In the genomic region with DNA sequence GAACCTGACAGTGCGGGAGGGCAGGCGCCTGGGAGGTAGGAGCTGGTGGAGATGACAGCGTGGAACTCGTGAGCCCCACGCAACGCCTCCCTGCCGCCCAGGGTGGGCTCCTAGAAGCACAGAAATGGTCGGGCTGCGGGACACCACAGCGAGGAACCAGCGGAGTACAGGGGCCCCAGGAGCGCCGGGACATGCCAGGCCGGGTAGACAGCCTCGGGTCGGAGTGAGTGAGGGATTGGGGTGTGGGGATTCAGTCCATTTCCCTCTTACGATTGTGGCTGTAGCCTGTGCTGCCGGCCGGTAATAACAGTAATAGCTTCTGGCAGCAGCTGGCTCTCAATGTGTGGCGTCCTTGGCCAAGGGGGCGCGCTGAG, we compare ENCODE assay signal across 12 cellular contexts. TPM values are rescaled to one million over a fixed set of nuclear protein-coding genes. Genes with fewer than 3 reads are reported as not detected.
DNase-seq lines count a peak whose midpoint lies in the region; ATAC-seq, FAIRE-seq and TF ChIP-seq lines count a peak whose summit lies in the region.
"Not testable (repeated sequence)": the region's sequence is repeated elsewhere in the genome, so short reads cannot be mapped to it uniquely, and the experiment has no call there.
"Had no signal": no experiment of that assay in that cellular context is flagged by ENCODE, and none has a peak within 500 bp of the region (broad histone marks: within the 10 kb centered on the region; RNA-seq: fewer than 3 reads in every experiment).

No MANE protein-coding gene starts in this region.

- SMC1A ChIA-PET in GM12878 (lab: Charles Lee; ENCODE audit: uncharacterized antibody, unreplicated experiment) = not testable (repeated sequence)

- not testable (repeated sequence) for TF ChIP-seq RAD21 in GM12878 (IDR thresholded peaks at IDR 0.05; ENCODE audit: insufficient read depth, low read depth, low read length)

- not testable (repeated sequence) for H3K36me3 Mint-ChIP-seq in HFFc6 (ENCODE audit: low read depth); activated CD4-positive, alpha-beta memory T cell treated with anti-CD3 and anti-CD28 coated beads for 36 hours; stimulated activated naive B cell treated with anti-CD40 and anti-IgM and Interleukin-4, amounts not matched to agents 10 μg/mL and 1 μg/mL and 100 μg/mL, for 72 hours

- not testable (repeated sequence) for TF ChIP-seq EP300 in GM12878 (IDR thresholded peaks at IDR 0.05; ENCODE audit: borderline replicate concordance in 1 of 2, control insufficient read depth in 1 of 2, low read depth in 2 of 2, low read length in 2 of 2)

- POLR2A ChIA-PET in activated CD4-positive, alpha-beta memory T cell treated with anti-CD3 and anti-CD28 coated beads for 36 hours (lab: Charles Lee) = interaction anchor here (0.7 kb wide), 1 partner anchor 15 kb away, joined by 3 read pairs; no protein-coding TSS in a partner anchor
- POLR2A ChIA-PET in GM12878 (lab: Charles Lee) = not testable (repeated sequence)

- not testable (repeated sequence) for H3K27me3 ChIP-seq in ACC112 (ENCODE audit: insufficient read depth, low read length); GM12878 (replicated peaks in 1 of 2; ENCODE audit: control insufficient read depth in 2 of 2, insufficient read depth in 2 of 2, low read length in 1 of 2); esophagus (ENCODE audit: control insufficient read depth in 1 of 2, insufficient read depth in 2 of 2, low read length in 2 of 2)
- peaks cover 36% of the 10 kb centered on the region for H3K27me3 ChIP-seq in iPS-15b (ENCODE audit: control insufficient read depth, insufficient read depth, low read length)

- not testable (repeated sequence) for H3K9ac ChIP-seq in GM12878 (ENCODE audit: control insufficient read depth, insufficient read depth, low read length); iPS-15b (ENCODE audit: low read depth, low read length)

- FAIRE-seq in GM12878 (lab: Jason Lieb, UNC) = not testable (repeated sequence)

- in situ Hi-C loops in GM12878 (cut with MboI) = not testable (repeated sequence)

- TF ChIP-seq CTCF in HFFc6 (IDR thresholded peaks at IDR 0.05); GM12878 (IDR thresholded peaks at IDR 0.05 in 2 of 3, conservative IDR thresholded peaks at IDR 0.05 in 1 of 3; ENCODE audit: control insufficient read depth in 2 of 3, extremely low read depth in 1 of 3, insufficient read depth in 1 of 3, low read depth in 3 of 3, low read length in 3 of 3); omental fat pad (IDR thresholded peaks at IDR 0.05): not testable (repeated sequence)

- ATAC-seq in GM12878; stimulated activated naive B cell treated with anti-CD40 and anti-IgM and Interleukin-4, amounts not matched to agents 10 μg/mL and 1 μg/mL and 100 μg/mL, for 72 hours (replicated peaks): not testable (repeated sequence)
- ATAC-seq in omental fat pad (ENCODE audit: low FRiP score) = peak; percentile 1

- H2AFZ ChIP-seq in ACC112 (ENCODE audit: low read length, unreplicated experiment) = peak overlapping the region; percentile 98
- not testable (repeated sequence) for H2AFZ ChIP-seq in GM12878 (ENCODE audit: control insufficient read depth, low read depth, low read length)

- not testable (repeated sequence) for BruUV-seq in GM12878 (replicated peaks; lab: Mats Ljungman, UMichigan)

- H3K4me1 Mint-ChIP-seq in HFFc6 (ENCODE audit: low read depth) = peaks cover 31% of the 10 kb centered on the region
- H3K4me1 Mint-ChIP-seq in activated CD4-positive, alpha-beta memory T cell treated with anti-CD3 and anti-CD28 coated beads for 36 hours (ENCODE audit: low read depth) = peaks cover 19% of the 10 kb centered on the region
- H3K4me1 Mint-ChIP-seq in stimulated activated naive B cell treated with anti-CD40 and anti-IgM and Interleukin-4, amounts not matched to agents 10 μg/mL and 1 μg/mL and 100 μg/mL, for 72 hours = peaks cover 17 to 24% of the 10 kb centered on the region in 2 donors

- not testable (repeated sequence) for H3K9me3 ChIP-seq in GM12878 (replicated peaks; ENCODE audit: control insufficient read depth, insufficient read depth, low read length); esophagus (ENCODE audit: control insufficient read depth in 2 of 2, insufficient read depth in 1 of 2, low read depth in 1 of 2, low read length in 1 of 2); iPS-15b (ENCODE audit: control insufficient read depth, insufficient read depth, low read length)

- peak overlapping the region; percentile 90 for H3K4me3 Mint-ChIP-seq in HFFc6
- peak overlapping the region; percentile 72 for H3K4me3 Mint-ChIP-seq in activated CD4-positive, alpha-beta memory T cell treated with anti-CD3 and anti-CD28 coated beads for 36 hours
- H3K4me3 Mint-ChIP-seq in stimulated activated naive B cell treated with anti-CD40 and anti-IgM and Interleukin-4, amounts not matched to agents 10 μg/mL and 1 μg/mL and 100 μg/mL, for 72 hours = peak overlapping the region; percentile 86 to 90

- H3K9me3 Mint-ChIP-seq in HFFc6 = peaks cover 10% of the 10 kb centered on the region
- not testable (repeated sequence) for H3K9me3 Mint-ChIP-seq in activated CD4-positive, alpha-beta memory T cell treated with anti-CD3 and anti-CD28 coated beads for 36 hours; stimulated activated naive B cell treated with anti-CD40 and anti-IgM and Interleukin-4, amounts not matched to agents 10 μg/mL and 1 μg/mL and 100 μg/mL, for 72 hours

- not testable (repeated sequence) for H3K4me1 ChIP-seq in ACC112 (ENCODE audit: control insufficient read depth, insufficient read depth, low read length, unreplicated experiment); iPS-15b (ENCODE audit: control insufficient read depth, insufficient read depth, low read length)
- H3K4me1 ChIP-seq in GM12878 (ENCODE audit: control insufficient read depth, insufficient read depth, low read length) (peaks cover 19% of the 10 kb centered on the region), esophagus (ENCODE audit: control insufficient read depth in 2 of 2, insufficient read depth in 2 of 2, low read length in 1 of 2) (peaks cover 0 to 10% of the 10 kb centered on the region in 2 donors)

- RAD21 ChIA-PET in GM12878 (lab: Charles Lee; ENCODE audit: unreplicated experiment) = not testable (repeated sequence)

- not testable (repeated sequence) for H3K27ac Mint-ChIP-seq in HFFc6; activated CD4-positive, alpha-beta memory T cell treated with anti-CD3 and anti-CD28 coated beads for 36 hours; stimulated activated naive B cell treated with anti-CD40 and anti-IgM and Interleukin-4, amounts not matched to agents 10 μg/mL and 1 μg/mL and 100 μg/mL, for 72 hours

- H3K36me3 ChIP-seq in ACC112 (ENCODE audit: insufficient read depth, low read length); GM12878 (ENCODE audit: control insufficient read depth in 2 of 2, insufficient read depth in 2 of 2, low read length in 1 of 2); esophagus (ENCODE audit: control insufficient read depth in 2 of 2, insufficient read depth in 2 of 2, low read length in 1 of 2); iPS-15b (ENCODE audit: control insufficient read depth, insufficient read depth, low read length): not testable (repeated sequence)

- intact Hi-C loops in activated CD4-positive, alpha-beta memory T cell treated with anti-CD3 and anti-CD28 coated beads for 36 hours (cut with micrococcal nuclease); GM12878 (cut with micrococcal nuclease; ENCODE audit: unreplicated experiment): not testable (repeated sequence)

- H3K27me3 Mint-ChIP-seq in HFFc6 (ENCODE audit: insufficient read depth) = not testable (repeated sequence)
- H3K27me3 Mint-ChIP-seq in activated CD4-positive, alpha-beta memory T cell treated with anti-CD3 and anti-CD28 coated beads for 36 hours = peaks cover 37% of the 10 kb centered on the region
- H3K27me3 Mint-ChIP-seq in stimulated activated naive B cell treated with anti-CD40 and anti-IgM and Interleukin-4, amounts not matched to agents 10 μg/mL and 1 μg/mL and 100 μg/mL, for 72 hours = peaks cover 42 to 56% of the 10 kb centered on the region in 2 donors

- H3K79me2 ChIP-seq in ACC112 (ENCODE audit: control insufficient read depth, insufficient read depth, low read length, unreplicated experiment); GM12878 (ENCODE audit: control insufficient read depth, insufficient read depth, low read length): not testable (repeated sequence)

- not testable (repeated sequence) for DNase-seq in HFFc6; activated CD4-positive, alpha-beta memory T cell treated with anti-CD3 and anti-CD28 coated beads for 36 hours; GM12878 (ENCODE audit: low read depth, low spot score); omental fat pad (ENCODE audit: low spot score); stimulated activated naive B cell treated with anti-CD40 and anti-IgM and Interleukin-4, amounts not matched to agents 10 μg/mL and 1 μg/mL and 100 μg/mL, for 72 hours

- CTCF ChIA-PET in activated CD4-positive, alpha-beta memory T cell treated with anti-CD3 and anti-CD28 coated beads for 36 hours (lab: Charles Lee) = interaction anchor here (1.1 to 1.2 kb wide), 2 partner anchors 95 to 236 kb away, joined by 3 to 4 read pairs; no protein-coding TSS in a partner anchor
- CTCF ChIA-PET in GM12878 (lab: Yijun Ruan, JAX) = interaction anchor here (1.5 kb wide), 1 partner anchor 27 kb away, joined by 4 read pairs; no protein-coding TSS in a partner anchor

- peak overlapping the region; percentile 81 for H3K4me3 ChIP-seq in ACC112 (ENCODE audit: low read depth, low read length)
- H3K4me3 ChIP-seq in GM12878 = peak overlapping the region; percentile 57; the same call in 1 of the 2 replicates
- peak overlapping the region; percentile 46 to 51 for H3K4me3 ChIP-seq in esophagus (ENCODE audit: low read depth in 1 of 2, low read length in 2 of 2)
- H3K4me3 ChIP-seq in iPS-15b (ENCODE audit: low read depth, low read length) = peak overlapping the region; percentile 54

- H3K4me2 ChIP-seq in GM12878 (ENCODE audit: control insufficient read depth, insufficient read depth) = peak overlapping the region; percentile 100; the same call in 1 of the 2 replicates

- 49% methylated on average over 22 of the region's 22 CpGs for WGBS in GM12878 (ENCODE audit: insufficient coverage, insufficient replicate concordance, low lambda C conversion rate, missing lambda C conversion rate)
- WGBS in esophagus, 2 donors = 18 to 19% methylated on average over 18 to 22 of the region's 22 CpGs

- not testable (repeated sequence) for H3K27ac ChIP-seq in ACC112 (ENCODE audit: low read depth, low read length); GM12878 (ENCODE audit: control insufficient read depth, insufficient read depth); esophagus (ENCODE audit: low read depth in 2 of 2, low read length in 1 of 2)

- not testable (repeated sequence) for H4K20me1 ChIP-seq in GM12878 (ENCODE audit: control insufficient read depth, insufficient read depth)

- not testable (repeated sequence) for TF ChIP-seq POLR2A in GM12878 (IDR thresholded peaks at IDR 0.05; ENCODE audit: low read depth, low read length)

RNA-seq across cellular contexts. Expression of gene CES3, which starts 12.3 kb away (rescaled TPM):
- under 1 TPM in 5 of 6 experiments, not detected in 1; 0.06 to 0.39 (median 0.14) TPM for total RNA-seq in HFFc6 (2021; fragmentation: NEBNext Ultra II Directional; extraction: Animal tissue kit (Norgen Biotek cat#: 25700))
- total RNA-seq in activated CD4-positive, alpha-beta memory T cell treated with anti-CD3 and anti-CD28 coated beads for 36 hours = 1 to 10 TPM; 1.6 to 3.0 TPM
- total RNA-seq in GM12878 (2013; cell fraction: nucleolus; rRNA removed) = 6.9 and 11.2 TPM in 2 replicates
- total RNA-seq in GM12878 (2014; rRNA removed) (0.71 and 1.4 TPM in 2 replicates), GM12878 (2014; rRNA removed; fragmentation: Illumina TruSeq; extraction: Trizol) (0.72 and 0.83 TPM in 2 replicates), GM12878 (2021) (1.9 and 3.1 TPM in 2 replicates), omental fat pad (1 to 10 TPM in 1 of 4 donors, under 1 TPM in 3; 0.31 to 1.6 (median 0.84) TPM)
- polyA plus RNA-seq in GM12878 (2011; ENCODE audit: low read depth) = 0.16 TPM
- polyA plus RNA-seq in GM12878 (2011; rRNA removed) (0.62 and 1.3 TPM in 2 replicates), GM12878 (2014; fragmentation: Illumina TruSeq; extraction: Trizol) (0.10 and 0.76 TPM in 2 replicates), GM12878 (2014; fragmentation: Nextera tagmentation; extraction: Ambion mirVana) (under 1 TPM; 0.09 to 0.18 TPM), GM12878 (2014; rRNA removed) (1.5 and 3.0 TPM in 2 replicates), GM12878 (2016; fragmentation: Nextera tagmentation; extraction: Ambion mirVana) (under 1 TPM; 0.68 to 0.76 TPM), esophagus (1 to 10 TPM; 1.8 to 4.8 TPM)
- polyA plus RNA-seq in GM12878 (2011; cell fraction: cytosol; rRNA removed) = 0.90 and 1.3 TPM in 2 replicates
- polyA plus RNA-seq in GM12878 (2011; cell fraction: nucleus; rRNA removed) = 7.5 and 8.9 TPM in 2 replicates
- 0.89 and 1.6 TPM in 2 replicates for polyA plus RNA-seq in GM12878 (2012)
- polyA minus RNA-seq in GM12878 (2011; rRNA and poly(A)+ RNA removed) = 0.80 and 2.0 TPM in 2 replicates
- 0.67 TPM in 1 of 2 replicates, not detected in the other for polyA minus RNA-seq in GM12878 (2011; cell fraction: cytosol; rRNA and poly(A)+ RNA removed)
- polyA minus RNA-seq in GM12878 (2011; cell fraction: nucleus; rRNA and poly(A)+ RNA removed) = 3.3 and 3.4 TPM in 2 replicates
- total RNA-seq: dermis microvascular lymphatic vessel endothelial cell had no signal

RNA-seq across cellular contexts. Expression of gene CES2, which starts 13.5 kb away (rescaled TPM):
- total RNA-seq in HFFc6 (2021; fragmentation: NEBNext Ultra II Directional; extraction: Animal tissue kit (Norgen Biotek cat#: 25700)) = 10 to 100 TPM; 35.1 to 42.3 (median 40.2) TPM
- total RNA-seq in activated CD4-positive, alpha-beta memory T cell treated with anti-CD3 and anti-CD28 coated beads for 36 hours = 10 to 100 TPM; 32.5 to 32.7 TPM
- 49.9 and 51.4 TPM in 2 replicates for total RNA-seq in GM12878 (2013; cell fraction: nucleolus; rRNA removed)
- total RNA-seq in GM12878 (2014; rRNA removed) (31.1 and 33.7 TPM in 2 replicates), GM12878 (2014; rRNA removed; fragmentation: Illumina TruSeq; extraction: Trizol) (15.1 and 17.0 TPM in 2 replicates), GM12878 (2021) (26.9 and 33.2 TPM in 2 replicates), omental fat pad (10 to 100 TPM; 25.1 to 34.3 (median 28.1) TPM)
- polyA plus RNA-seq in GM12878 (2011; ENCODE audit: low read depth) = 9.2 TPM
- polyA plus RNA-seq in GM12878 (2011; rRNA removed) (9.8 and 14.1 TPM in 2 replicates), GM12878 (2014; fragmentation: Illumina TruSeq; extraction: Trizol) (16.6 and 19.6 TPM in 2 replicates), GM12878 (2014; fragmentation: Nextera tagmentation; extraction: Ambion mirVana) (1 to 10 TPM; 1.6 to 2.4 TPM), GM12878 (2014; rRNA removed) (24.0 and 28.8 TPM in 2 replicates), GM12878 (2016; fragmentation: Nextera tagmentation; extraction: Ambion mirVana) (10 to 100 TPM; 22.5 to 25.1 TPM), esophagus (100 to 1,000 TPM; 120 to 128 TPM)
- polyA plus RNA-seq in GM12878 (2011; cell fraction: cytosol; rRNA removed) = 16.1 and 24.3 TPM in 2 replicates
- polyA plus RNA-seq in GM12878 (2011; cell fraction: nucleus; rRNA removed) = 19.5 and 23.8 TPM in 2 replicates
- polyA plus RNA-seq in GM12878 (2012) = 15.2 and 16.7 TPM in 2 replicates
- 15.9 and 34.4 TPM in 2 replicates for polyA minus RNA-seq in GM12878 (2011; rRNA and poly(A)+ RNA removed)
- polyA minus RNA-seq in GM12878 (2011; cell fraction: cytosol; rRNA and poly(A)+ RNA removed) = 4.7 and 13.8 TPM in 2 replicates
- polyA minus RNA-seq in GM12878 (2011; cell fraction: nucleus; rRNA and poly(A)+ RNA removed) = 23.1 and 35.8 TPM in 2 replicates

RNA-seq across cellular contexts. Expression of gene CIAO2B, which starts 14.6 kb away (rescaled TPM):
- total RNA-seq in HFFc6 (2021; fragmentation: NEBNext Ultra II Directional; extraction: Animal tissue kit (Norgen Biotek cat#: 25700)) = 100 to 1,000 TPM in 2 of 6 experiments, 10 to 100 TPM in 4; 90.9 to 108 (median 98.6) TPM
- total RNA-seq in activated CD4-positive, alpha-beta memory T cell treated with anti-CD3 and anti-CD28 coated beads for 36 hours = 100 to 1,000 TPM; 195 to 204 TPM
- total RNA-seq in GM12878 (2013; cell fraction: nucleolus; rRNA removed) = 6.3 and 6.8 TPM in 2 replicates
- total RNA-seq in GM12878 (2014; rRNA removed) = 141 and 156 TPM in 2 replicates
- 69.3 and 77.2 TPM in 2 replicates for total RNA-seq in GM12878 (2014; rRNA removed; fragmentation: Illumina TruSeq; extraction: Trizol)
- 76.4 and 81.3 TPM in 2 replicates for total RNA-seq in GM12878 (2021)
- polyA plus RNA-seq in GM12878 (2011; ENCODE audit: low read depth) = 70.0 TPM
- polyA plus RNA-seq in GM12878 (2011; rRNA removed) = 108 and 182 TPM in 2 replicates
- 291 and 399 TPM in 2 replicates for polyA plus RNA-seq in GM12878 (2011; cell fraction: cytosol; rRNA removed)
- 147 and 186 TPM in 2 replicates for polyA plus RNA-seq in GM12878 (2011; cell fraction: nucleus; rRNA removed)
- polyA plus RNA-seq in GM12878 (2012) = 125 and 149 TPM in 2 replicates
- polyA plus RNA-seq in GM12878 (2014; fragmentation: Illumina TruSeq; extraction: Trizol) = 41.2 and 86.9 TPM in 2 replicates
- polyA plus RNA-seq in GM12878 (2014; fragmentation: Nextera tagmentation; extraction: Ambion mirVana) = 100 to 1,000 TPM; 101 to 120 TPM
- polyA plus RNA-seq in GM12878 (2014; rRNA removed) = 198 and 225 TPM in 2 replicates
- polyA plus RNA-seq in GM12878 (2016; fragmentation: Nextera tagmentation; extraction: Ambion mirVana) = 100 to 1,000 TPM; 226 to 241 TPM
- 145 and 173 TPM in 2 replicates for polyA minus RNA-seq in GM12878 (2011; rRNA and poly(A)+ RNA removed)
- polyA minus RNA-seq in GM12878 (2011; cell fraction: cytosol; rRNA and poly(A)+ RNA removed) = 39.5 and 46.1 TPM in 2 replicates
- polyA minus RNA-seq in GM12878 (2011; cell fraction: nucleus; rRNA and poly(A)+ RNA removed) = 18.0 and 23.7 TPM in 2 replicates
- polyA plus RNA-seq in esophagus = 100 to 1,000 TPM; 139 to 266 TPM
- 10 to 100 TPM; 50.4 to 86.8 (median 70.4) TPM for total RNA-seq in omental fat pad

RNA-seq across cellular contexts. Expression of gene RRAD, which starts 23.5 kb away (rescaled TPM):
- 1 to 10 TPM in 4 of 6 experiments, under 1 TPM in 2; 0.52 to 2.0 (median 1.5) TPM for total RNA-seq in HFFc6 (2021; fragmentation: NEBNext Ultra II Directional; extraction: Animal tissue kit (Norgen Biotek cat#: 25700))
- total RNA-seq in activated CD4-positive, alpha-beta memory T cell treated with anti-CD3 and anti-CD28 coated beads for 36 hours = under 1 TPM; 0.48 to 0.65 TPM
- total RNA-seq in GM12878 (2013; cell fraction: nucleolus; rRNA removed) = 0.35 TPM in 1 of 2 replicates, not detected in the other
- 6.5 and 8.5 TPM in 2 replicates for total RNA-seq in GM12878 (2014; rRNA removed)
- 1.5 and 1.7 TPM in 2 replicates for total RNA-seq in GM12878 (2014; rRNA removed; fragmentation: Illumina TruSeq; extraction: Trizol)
- 4.0 and 4.6 TPM in 2 replicates for total RNA-seq in GM12878 (2021)
- 0.54 TPM for polyA plus RNA-seq in GM12878 (2011; ENCODE audit: low read depth)
- polyA plus RNA-seq in GM12878 (2011; rRNA removed) = 0.75 and 2.6 TPM in 2 replicates
- polyA plus RNA-seq in GM12878 (2011; cell fraction: cytosol; rRNA removed) = 2.5 and 4.2 TPM in 2 replicates
- 2.8 and 5.9 TPM in 2 replicates for polyA plus RNA-seq in GM12878 (2011; cell fraction: nucleus; rRNA removed)
- 1.6 and 2.1 TPM in 2 replicates for polyA plus RNA-seq in GM12878 (2012)
- polyA plus RNA-seq in GM12878 (2014; fragmentation: Illumina TruSeq; extraction: Trizol) = 0.41 TPM in 1 of 2 replicates, not detected in the other
- polyA plus RNA-seq in GM12878 (2014; fragmentation: Nextera tagmentation; extraction: Ambion mirVana) = under 1 TPM; 0.11 to 0.64 TPM
- 5.7 and 8.9 TPM in 2 replicates for polyA plus RNA-seq in GM12878 (2014; rRNA removed)
- 1 to 10 TPM; 3.0 to 8.3 TPM for polyA plus RNA-seq in GM12878 (2016; fragmentation: Nextera tagmentation; extraction: Ambion mirVana)
- polyA minus RNA-seq in GM12878 (2011; rRNA and poly(A)+ RNA removed) = 0.73 and 2.0 TPM in 2 replicates
- polyA minus RNA-seq in GM12878 (2011; cell fraction: cytosol; rRNA and poly(A)+ RNA removed) = 0.83 and 1.3 TPM in 2 replicates
- polyA minus RNA-seq in GM12878 (2011; cell fraction: nucleus; rRNA and poly(A)+ RNA removed) = 0.48 and 0.96 TPM in 2 replicates
- 100 to 1,000 TPM in 1 of 2 donors, 10 to 100 TPM in 1; 93.6 to 125 TPM for polyA plus RNA-seq in esophagus
- 10 to 100 TPM in 3 of 4 donors, 1 to 10 TPM in 1; 3.8 to 21.0 (median 11.9) TPM for total RNA-seq in omental fat pad

RNA-seq across cellular contexts. Expression of gene CDH16, which starts 30.1 kb away (rescaled TPM):
- total RNA-seq in HFFc6 (2021; fragmentation: NEBNext Ultra II Directional; extraction: Animal tissue kit (Norgen Biotek cat#: 25700)) = under 1 TPM in 1 of 6 experiments, not detected in 5; 0.09 TPM
- not detected for total RNA-seq in activated CD4-positive, alpha-beta memory T cell treated with anti-CD3 and anti-CD28 coated beads for 36 hours
- total RNA-seq in GM12878 (2013; cell fraction: nucleolus; rRNA removed) = not detected in 2 replicates
- total RNA-seq in GM12878 (2014; rRNA removed) (not detected in 2 replicates), GM12878 (2014; rRNA removed; fragmentation: Illumina TruSeq; extraction: Trizol) (not detected in 2 replicates), GM12878 (2021) (not detected in 2 replicates), omental fat pad (not detected)
- not detected for polyA plus RNA-seq in GM12878 (2011; ENCODE audit: low read depth)
- polyA plus RNA-seq in GM12878 (2011; rRNA removed) (0.05 TPM in 1 of 2 replicates, not detected in the other), GM12878 (2014; fragmentation: Illumina TruSeq; extraction: Trizol) (not detected in 2 replicates), GM12878 (2014; fragmentation: Nextera tagmentation; extraction: Ambion mirVana) (not detected), GM12878 (2014; rRNA removed) (not detected in 2 replicates), GM12878 (2016; fragmentation: Nextera tagmentation; extraction: Ambion mirVana) (not detected), esophagus (1 to 10 TPM; 6.1 to 6.5 TPM)
- 0.04 and 0.05 TPM in 2 replicates for polyA plus RNA-seq in GM12878 (2011; cell fraction: cytosol; rRNA removed)
- 0.18 and 0.28 TPM in 2 replicates for polyA plus RNA-seq in GM12878 (2011; cell fraction: nucleus; rRNA removed)
- polyA plus RNA-seq in GM12878 (2012) = not detected in 2 replicates
- polyA minus RNA-seq in GM12878 (2011; rRNA and poly(A)+ RNA removed) = 1.2 TPM in 1 of 2 replicates, not detected in the other
- polyA minus RNA-seq in GM12878 (2011; cell fraction: cytosol; rRNA and poly(A)+ RNA removed) = not detected in 2 replicates
- not detected in 2 replicates for polyA minus RNA-seq in GM12878 (2011; cell fraction: nucleus; rRNA and poly(A)+ RNA removed)
- total RNA-seq: dermis microvascular lymphatic vessel endothelial cell; frontal cortex; progenitor cell of endocrine pancreas; T-helper 1 cell treated with Interleukin-12 subunit alpha and Interleukin-12 subunit beta and Interleukin-4 antibody, amounts not matched to agents 30 ng/mL and 1 ng/mL, for 36 hours had no signal
